9 cellular contexts compared by ENCODE assay signal in the genomic region with DNA sequence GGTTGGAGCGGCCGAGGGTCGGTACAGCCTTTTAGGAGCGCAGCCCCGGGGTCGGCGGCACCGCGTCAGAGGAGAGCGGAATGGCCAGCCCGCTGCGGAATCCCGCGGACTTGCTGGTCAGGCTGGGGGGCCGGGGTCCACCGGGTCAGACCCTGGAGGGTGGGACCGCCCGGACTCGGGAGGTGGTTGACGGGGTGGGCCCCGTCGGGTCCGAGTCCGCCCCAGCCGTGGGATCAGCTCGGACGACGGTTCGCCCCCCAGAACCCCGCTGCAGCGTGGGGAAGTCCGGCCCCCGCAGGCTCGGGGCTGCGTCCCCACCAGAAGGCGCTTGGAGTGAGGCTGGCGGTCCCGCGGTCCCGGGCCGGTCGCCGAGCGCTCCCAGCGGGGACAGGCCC. TPM values are rescaled to one million over a fixed set of nuclear protein-coding genes. Genes with fewer than 3 reads are reported as not detected.
DNase-seq lines count a peak whose midpoint lies in the region; FAIRE-seq and TF ChIP-seq lines count a peak whose summit lies in the region.
"Had no signal": no experiment of that assay in that cellular context is flagged by ENCODE, and none has a peak within 500 bp of the region (broad histone marks: within the 10 kb centered on the region; RNA-seq: fewer than 3 reads in every experiment).

No MANE protein-coding gene starts in this region.

- in situ Hi-C loops in HAP-1 (cut with MboI; ENCODE audit: low sequenced_read_pairs): no loop called here

- H3K27ac Mint-ChIP-seq in MCF 10A (ENCODE audit: low read depth, unreplicated experiment): no peak overlapping the region

- TF ChIP-seq CTCF in 22Rv1 (IDR thresholded peaks at IDR 0.05) (no peak), MCF 10A (IDR thresholded peaks at IDR 0.05; ENCODE audit: unreplicated experiment) (no peak)

- H3K27ac ChIP-seq in 22Rv1: peak overlapping the region; percentile 95

- H3K36me3 Mint-ChIP-seq in MCF 10A (ENCODE audit: insufficient read depth, unreplicated experiment): no peaks in the 10 kb centered on the region

- no peaks in the 10 kb centered on the region for H3K27me3 Mint-ChIP-seq in MCF 10A (ENCODE audit: insufficient read depth, unreplicated experiment)

- CTCF ChIA-PET in MCF 10A (lab: Yijun Ruan, JAX): no interaction called here

- H3K36me3 ChIP-seq in HAP-1 (replicated peaks): no peaks in the 10 kb centered on the region; the same call in 1 of the 2 replicates

- H3K4me3 ChIP-seq in HAP-1 (peak overlapping the region; percentile 60), mononuclear cell (ENCODE audit: low read length) (peak overlapping the region; percentile 30)

- no TSS peak for BruUV-seq in MCF 10A (replicated peaks; lab: Mats Ljungman, UMichigan)

- POLR2A ChIA-PET in MCF 10A (lab: Yijun Ruan, JAX): interaction anchor here (1.0 kb wide), 1 partner anchor 39 kb away, joined by 3 read pairs; no protein-coding TSS in a partner anchor

- H3K9me3 ChIP-seq in HAP-1 (no peaks in the 10 kb centered on the region), mononuclear cell (ENCODE audit: low read depth, low read length) (no peaks in the 10 kb centered on the region)

- FAIRE-seq in frontal cortex (lab: Jason Lieb, UNC): no peak

- H3K4me1 ChIP-seq in HAP-1: no peaks in the 10 kb centered on the region
- peaks cover 12% of the 10 kb centered on the region for H3K4me1 ChIP-seq in mononuclear cell (ENCODE audit: insufficient read depth, low read length)

- H3K27me3 ChIP-seq in HAP-1 (ENCODE audit: low read depth): no peaks in the 10 kb centered on the region
- H3K27me3 ChIP-seq in mononuclear cell (ENCODE audit: insufficient read depth, low read length): peaks cover 11% of the 10 kb centered on the region

- peak overlapping the region; percentile 50 for H3K4me3 Mint-ChIP-seq in MCF 10A (ENCODE audit: unreplicated experiment)

- DNase-seq in HAP-1 (ENCODE audit: low spot score in 2 of 2) (no peak), MCF 10A (ENCODE audit: unreplicated experiment) (no peak), NCI-H226 (no peak), frontal cortex (ENCODE audit: low spot score in 2 of 2) (no peak), DMS 273 treated with DMSO at 0.1 percent for 48 hours (lab: John Stamatoyannopoulos, UW) (no peak), AG08395 (ENCODE audit: low spot score) (no peak)
- DNase-seq: NCI-H1436 treated with DMSO at 0.1 percent for 48 hours had no signal

- H3K4me1 Mint-ChIP-seq in MCF 10A (ENCODE audit: insufficient read depth, unreplicated experiment): peaks cover 22% of the 10 kb centered on the region

- intact Hi-C loops in MCF 10A (cut with micrococcal nuclease): no loop called here

- no peaks in the 10 kb centered on the region for H3K9me3 Mint-ChIP-seq in MCF 10A (ENCODE audit: unreplicated experiment)

RNA-seq across cellular contexts. Expression of gene ADM2, which starts 0.3 kb away (rescaled TPM):
- total RNA-seq in MCF 10A (2022) (35.4 and 39.7 TPM in 2 replicates), mononuclear cell (0.31 TPM), frontal cortex (not detected)

RNA-seq across cellular contexts. Expression of gene MIOX, which starts 5.6 kb away (rescaled TPM):
- total RNA-seq in MCF 10A (2022): 0.63 and 1.6 TPM in 2 replicates
- total RNA-seq in mononuclear cell: not detected
- total RNA-seq in frontal cortex: not detected

RNA-seq across cellular contexts. Expression of gene SBF1, which starts 6.2 kb away (rescaled TPM):
- total RNA-seq in MCF 10A (2022) (82.1 and 106 TPM in 2 replicates), mononuclear cell (63.4 TPM), frontal cortex (89.3 TPM)

RNA-seq across cellular contexts. Expression of gene LMF2, which starts 26.5 kb away (rescaled TPM):
- total RNA-seq in MCF 10A (2022) (49.4 and 50.9 TPM in 2 replicates), mononuclear cell (22.8 TPM), frontal cortex (11.8 TPM)

RNA-seq across cellular contexts. Expression of gene NCAPH2, which starts 27.0 kb away (rescaled TPM):
- 31.6 and 39.8 TPM in 2 replicates for total RNA-seq in MCF 10A (2022)
- 40.6 TPM for total RNA-seq in mononuclear cell
- total RNA-seq in frontal cortex: 42.4 TPM

Comparison
In these comparisons a context has a peak if more than half of its experiments do, and no peak if none do; other contexts are left out.
1. RNA of gene ADM2, which starts 0.3 kb away (total RNA-seq): 35.4 to 39.7 TPM in MCF 10A; 0.31 TPM in mononuclear cell (single experiment) and not detected in frontal cortex (single experiment); every median in the first group is over 10 times any median in the second.